12 cellular contexts compared by ENCODE assay signal in genomic region chr15:97114900-97115763, GRCh38.
"Had no signal": no experiment of that assay in that cellular context is flagged by ENCODE, and none has a peak within 500 bp of the region (broad histone marks: within the 10 kb centered on the region; RNA-seq: fewer than 3 reads in every experiment).

No MANE protein-coding gene starts in this region.

- H3K27ac ChIP-seq: gastroesophageal sphincter, prostate gland, suprapubic skin had no signal

- H3K4me1 ChIP-seq: gastroesophageal sphincter, prostate gland, suprapubic skin had no signal

- ATAC-seq: gastroesophageal sphincter; sciatic nerve; stimulated activated naive CD8-positive, alpha-beta T cell treated with anti-CD3 and anti-CD28 coated beads, Interleukin-15, Interleukin-2, amounts not matched to agents 100 U/mL and 50 U/mL, for 24 hours had no signal

- H3K27me3 ChIP-seq: gastroesophageal sphincter, suprapubic skin had no signal

- DNase-seq: activated CD4-positive, CD25-positive, alpha-beta regulatory T cell treated with anti-CD3 and anti-CD28 coated beads, Interleukin-2, amount 50 U/mL, for 72 hours; activated effector memory CD4-positive, alpha-beta T cell treated with Interleukin-2 at 50 U/mL for 16 hours; activated naive CD4-positive, alpha-beta T cell treated with anti-CD3 and anti-CD28 coated beads, Interleukin-2, amount 50 U/mL, for 16 hours; activated T-cell treated with anti-CD3 and anti-CD28 coated beads, Interleukin-2, amount 50 U/mL, for 24 hours; hippocampal formation; kidney; stimulated activated naive CD8-positive, alpha-beta T cell treated with anti-CD3 and anti-CD28 coated beads, Interleukin-15, Interleukin-2, amounts not matched to agents 100 U/mL and 50 U/mL, for 24 hours had no signal

- H3K4me3 ChIP-seq: gastroesophageal sphincter, prostate gland, suprapubic skin had no signal

- FAIRE-seq: colon, kidney had no signal

- H3K9me3 ChIP-seq: prostate gland had no signal

- H3K36me3 ChIP-seq: gastroesophageal sphincter, prostate gland, suprapubic skin had no signal
